13 cellular contexts compared by ENCODE assay signal in the genomic region with DNA sequence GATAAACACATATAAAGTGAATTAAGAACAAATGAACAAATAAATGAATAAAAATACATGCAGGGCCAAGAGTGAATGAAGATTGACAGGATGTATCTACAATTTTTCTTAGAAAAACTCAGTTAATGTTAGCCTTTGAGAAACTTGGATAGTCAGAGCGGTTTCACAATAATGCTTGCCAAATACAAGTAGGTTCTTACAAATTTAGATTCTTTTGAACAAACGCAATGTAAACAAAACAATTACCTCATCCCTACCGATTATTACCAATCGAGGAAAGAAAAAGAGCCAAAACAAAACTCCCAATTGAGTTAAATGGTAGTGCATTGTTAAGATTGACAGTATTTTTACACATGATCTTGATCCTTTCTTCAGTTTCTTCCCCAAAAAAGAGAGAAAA.
"Had no signal": no experiment of that assay in that cellular context is flagged by ENCODE, and none has a peak within 500 bp of the region (broad histone marks: within the 10 kb centered on the region; RNA-seq: fewer than 3 reads in every experiment).

No MANE protein-coding gene starts in this region.

- ATAC-seq: effector memory CD8-positive, alpha-beta T cell; heart left ventricle; pancreas; right cardiac atrium had no signal

- H3K4me3 ChIP-seq: heart left ventricle, pancreas, smooth muscle cell, suprapubic skin, thyroid gland had no signal

- DNase-seq: effector memory CD8-positive, alpha-beta T cell; heart left ventricle; hippocampal formation; mesendoderm; naive B cell; occipital lobe; pancreas; right cardiac atrium; stimulated activated CD4-positive, alpha-beta T cell treated with anti-CD3 and anti-CD28 coated beads, Interleukin-2, amount 100 ng/mL, for 48 hours; stimulated activated naive CD4-positive, alpha-beta T cell treated with Interleukin-2 at 50 U/mL for 16 hours; thyroid gland had no signal
